Comparison of ENCODE assay signal across 19 cellular contexts in the genomic region with DNA sequence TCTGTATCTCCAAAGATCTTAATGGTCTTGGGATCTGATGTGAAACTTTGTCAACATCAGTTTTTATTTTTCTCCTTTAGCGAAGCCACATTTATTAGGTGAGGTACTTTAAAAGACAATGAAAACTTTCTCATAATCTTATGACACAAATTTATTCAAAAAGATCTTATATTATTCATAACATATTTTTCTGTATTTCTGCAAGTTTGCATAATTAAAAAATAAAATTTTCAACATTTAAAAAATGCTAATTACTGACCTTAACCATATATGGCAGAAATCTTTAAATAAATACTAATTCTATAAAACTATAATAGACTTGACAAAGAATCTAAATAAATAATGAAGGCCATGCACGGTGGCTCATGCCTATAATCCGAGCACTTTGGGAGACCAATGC.
"Had no signal": no experiment of that assay in that cellular context is flagged by ENCODE, and none has a peak within 500 bp of the region (broad histone marks: within the 10 kb centered on the region; RNA-seq: fewer than 3 reads in every experiment).

No MANE protein-coding gene starts in this region.

- DNase-seq: Kasumi-1, KG1, MV-4-11, NCI-H1048, NCI-H1105, NCI-H1417 treated with DMSO at 0.1 percent for 48 hours, NCI-H146, NCI-H1694 treated with DMSO at 0.1 percent for 48 hours, NCI-H1930, NCI-H2081, NCI-H2107, NCI-H2227 treated with DMSO at 0.1 percent for 48 hours, NCI-H524, NCI-H69, NCI-H774, SHP77, T-helper 1 cell had no signal

- H3K27ac ChIP-seq: RWPE1 had no signal

- ATAC-seq: SK-N-SH treated with all-trans-retinoic acid at 6 μM for 48 hours had no signal
